ENCODE assay signal across 7 cellular contexts in genomic region chr19:41887711-41888382, GRCh38. TPM values are rescaled to one million over a fixed set of nuclear protein-coding genes. Genes with fewer than 3 reads are reported as not detected.
DNase-seq lines count a peak whose midpoint lies in the region; ATAC-seq, FAIRE-seq and TF ChIP-seq lines count a peak whose summit lies in the region.

No MANE protein-coding gene starts in this region.

- H3K36me3 ChIP-seq in upper lobe of right lung (peaks cover 42% of the 10 kb centered on the region), vagina (peaks cover 0 to 12% of the 10 kb centered on the region in 2 donors), adrenal gland (replicated peaks in 1 of 2) (peaks cover 0 to 31% of the 10 kb centered on the region in 2 donors)

- H3K27me3 ChIP-seq in upper lobe of right lung (no peaks in the 10 kb centered on the region), vagina (no peaks in the 10 kb centered on the region), adrenal gland (no peaks in the 10 kb centered on the region)

- peaks cover 43% of the 10 kb centered on the region for H3K4me1 ChIP-seq in upper lobe of right lung
- peaks cover 38% of the 10 kb centered on the region for H3K4me1 ChIP-seq in vagina
- H3K4me1 ChIP-seq in adrenal gland (replicated peaks in 1 of 2) = peaks cover 0 to 13% of the 10 kb centered on the region in 2 donors

- TF ChIP-seq CTCF in upper lobe of right lung (IDR thresholded peaks at IDR 0.05) (peak; percentile 27), vagina (IDR thresholded peaks at IDR 0.05) (no peak), adrenal gland (IDR thresholded peaks at IDR 0.05) (no peak)

- H3K9me3 ChIP-seq in upper lobe of right lung = no peaks in the 10 kb centered on the region
- H3K9me3 ChIP-seq in vagina = no peaks in the 10 kb centered on the region
- no peaks in the 10 kb centered on the region for H3K9me3 ChIP-seq in adrenal gland (replicated peaks in 1 of 3)

- DNase-seq in HTR-8/SVneo (ENCODE audit: insufficient read length, low spot score) = peak; percentile 73
- peak; percentile 83 for DNase-seq in activated CD4-positive, alpha-beta T cell treated with anti-CD3 and anti-CD28 coated beads for 1 hour
- peak; percentile 80 for DNase-seq in central memory CD4-positive, alpha-beta T cell
- peak; percentile 38 for DNase-seq in non-pigmented ciliary epithelial cell (ENCODE audit: low read depth)
- DNase-seq in upper lobe of right lung = peak; percentile 93
- DNase-seq in vagina (ENCODE audit: extremely low spot score in 2 of 2) = no peak
- no peak for DNase-seq in adrenal gland

- intact Hi-C loops in upper lobe of right lung (cut with DNase I) = no loop called here
- intact Hi-C loops in vagina (cut with DNase I) = no loop called here
- intact Hi-C loops in adrenal gland (cut with DNase I) = loop anchor here in 1 of 2 donors (10.0 kb wide), 1 partner anchor 47 kb away; no protein-coding TSS in a partner anchor

- H3K4me3 ChIP-seq in upper lobe of right lung (peak overlapping the region; percentile 36), vagina (no peak overlapping the region), adrenal gland (no peak overlapping the region)

- WGBS in adrenal gland, 4 donors = 67 to 79% (median 72%) methylated on average over 13 to 17 of the region's 17 CpGs

- no peak for TF ChIP-seq POLR2A in vagina (IDR thresholded peaks at IDR 0.05)
- TF ChIP-seq POLR2A in adrenal gland (IDR thresholded peaks at IDR 0.05) = no peak

- ATAC-seq in upper lobe of right lung = peak; percentile 76

- peak; percentile 64 for FAIRE-seq in HTR-8/SVneo (lab: Jason Lieb, UNC)

- H3K27ac ChIP-seq in upper lobe of right lung (peak overlapping the region; percentile 66), vagina (no peak overlapping the region), adrenal gland (no peak overlapping the region)

RNA-seq across cellular contexts. Expression of gene ARHGEF1, which starts 4.9 kb away (rescaled TPM):
- total RNA-seq in upper lobe of right lung = 197 TPM
- total RNA-seq in vagina = 114 TPM
- total RNA-seq in adrenal gland = 10 to 100 TPM; 27.9 to 86.9 (median 54.1) TPM
- 100 to 1,000 TPM in 2 of 3 donors, 1 to 10 TPM in 1; 7.3 to 443 (median 196) TPM for polyA plus RNA-seq in adrenal gland

RNA-seq across cellular contexts. Expression of gene CD79A, which starts 10.8 kb away (rescaled TPM):
- total RNA-seq in upper lobe of right lung (1.4 TPM), vagina (not detected), adrenal gland (1 to 10 TPM in 1 of 8 donors, under 1 TPM in 4, not detected in 3; 0.36 to 1.0 (median 0.50) TPM)
- 1 to 10 TPM in 2 of 3 donors, under 1 TPM in 1; 0.37 to 6.2 (median 1.3) TPM for polyA plus RNA-seq in adrenal gland

RNA-seq across cellular contexts. Expression of gene RPS19, which starts 27.8 kb away (rescaled TPM):
- 1,667 TPM for total RNA-seq in upper lobe of right lung
- 1,554 TPM for total RNA-seq in vagina
- total RNA-seq in adrenal gland = 1,000 to 10,000 TPM in 5 of 8 donors, 100 to 1,000 TPM in 3; 418 to 1,831 (median 1,225) TPM
- polyA plus RNA-seq in adrenal gland = 1,000 to 10,000 TPM in 2 of 3 donors, 100 to 1,000 TPM in 1; 534 to 3,405 (median 2,394) TPM

RNA-seq across cellular contexts. Expression of gene ERFL, which starts 40.4 kb away (rescaled TPM):
- total RNA-seq in upper lobe of right lung = 0.43 TPM
- 0.49 TPM for total RNA-seq in vagina
- not detected for total RNA-seq in adrenal gland
- polyA plus RNA-seq in adrenal gland = under 1 TPM in 1 of 3 donors, not detected in 2; 0.10 TPM

RNA-seq across cellular contexts. Expression of gene DMRTC2, which starts 43.0 kb away (rescaled TPM):
- total RNA-seq in upper lobe of right lung (not detected), vagina (not detected), adrenal gland (not detected)
- polyA plus RNA-seq in adrenal gland = not detected

Comparison
In these comparisons a context has a peak if more than half of its experiments do, and no peak if none do; other contexts are left out.
1. DNase-seq: peak in HTR-8/SVneo (single experiment), activated CD4-positive, alpha-beta T cell treated with anti-CD3 and anti-CD28 coated beads for 1 hour (single experiment), central memory CD4-positive, alpha-beta T cell (single experiment), non-pigmented ciliary epithelial cell (single experiment) and upper lobe of right lung (single experiment); none in vagina (0 of 2) and adrenal gland (0 of 7).